Comparison of ENCODE assay signal across 2 cellular contexts in genomic region chr11:86824139-86824538, GRCh38. TPM values are rescaled to one million over a fixed set of nuclear protein-coding genes. Genes with fewer than 3 reads are reported as not detected.
"Had no signal": no experiment of that assay in that cellular context is flagged by ENCODE, and none has a peak within 500 bp of the region (broad histone marks: within the 10 kb centered on the region; RNA-seq: fewer than 3 reads in every experiment).

No MANE protein-coding gene starts in this region.

RNA-seq across cellular contexts. Expression of gene PRSS23, which starts 23.8 kb away (rescaled TPM):
- total RNA-seq: activated B cell treated with CpG ODN at 0.5 μM for 24 hours, T-helper 17 cell had no signal
